In the genomic region with DNA sequence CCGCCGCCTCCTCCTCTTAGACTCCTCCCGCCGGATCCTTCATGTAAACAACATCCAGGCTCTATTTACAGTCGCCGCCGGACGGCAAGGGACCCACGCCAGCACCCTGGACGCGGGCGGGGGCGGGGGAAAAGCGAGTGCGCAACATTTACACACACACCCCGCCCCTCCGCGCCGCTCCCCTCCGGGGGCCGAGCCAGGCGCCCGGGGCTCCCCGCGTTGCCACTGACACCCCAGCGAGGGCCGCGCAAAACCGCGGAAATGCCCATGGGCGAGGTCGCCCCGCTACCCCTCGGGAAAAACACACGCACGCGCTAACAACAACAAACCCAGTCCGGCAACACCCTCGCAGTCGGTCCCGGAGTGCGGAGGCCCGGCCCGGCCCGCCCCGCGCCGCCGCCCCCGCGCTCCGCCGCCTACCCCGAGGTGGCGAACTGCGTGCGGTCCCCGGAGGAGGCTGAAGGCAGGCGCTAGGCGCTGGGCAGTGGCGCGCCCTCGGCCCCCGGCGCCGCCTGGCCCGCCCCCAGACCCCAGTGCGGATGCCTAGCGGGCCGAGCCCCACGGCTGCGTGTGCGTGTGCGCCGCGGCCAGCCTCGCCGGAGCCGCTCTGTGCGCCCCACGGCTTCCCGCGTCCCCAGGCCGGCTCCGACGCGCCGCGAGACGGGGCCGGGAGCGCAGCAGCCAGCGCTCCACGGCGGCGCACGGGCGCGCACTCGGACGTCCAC, we compare ENCODE assay signal across 8 cellular contexts.
DNase-seq lines count a peak whose midpoint lies in the region; ATAC-seq lines count a peak whose summit lies in the region.

No MANE protein-coding gene starts in this region.

- ATAC-seq in HG03039 (IDR thresholded peaks at IDR 0.05; ENCODE audit: unreplicated experiment), result peak; percentile 43

- DNase-seq in NCI-H1694 (lab: John Stamatoyannopoulos, UW), result peak; percentile 7
- DNase-seq in NCI-H1694 treated with DMSO at 0.1 percent for 48 hours (lab: John Stamatoyannopoulos, UW), result no peak
- peak; percentile 14 for DNase-seq in NOMO-1 treated with dmso at 0.1 percent for 144 hours (lab: John Stamatoyannopoulos, UW; ENCODE audit: unreplicated experiment)
- peak; percentile 56 for DNase-seq in activated T-cell treated with anti-CD3 and anti-CD28 coated beads for 24 hours (ENCODE audit: low read depth)
- DNase-seq in epidermal melanocyte (ENCODE audit: insufficient read length, low spot score), result peak; percentile 74
- peak; percentile 73 for DNase-seq in middle frontal gyrus (ENCODE audit: extremely low spot score, low spot score)
- DNase-seq in stimulated activated CD8-positive, alpha-beta memory T cell treated with anti-CD3 and anti-CD28 coated beads, Interleukin-2, amount 100 ng/mL, for 1 hour (ENCODE audit: low read depth in 2 of 2), result peak; percentile 50 to 64
